ENCODE assay signal across 18 cellular contexts in the genomic region with DNA sequence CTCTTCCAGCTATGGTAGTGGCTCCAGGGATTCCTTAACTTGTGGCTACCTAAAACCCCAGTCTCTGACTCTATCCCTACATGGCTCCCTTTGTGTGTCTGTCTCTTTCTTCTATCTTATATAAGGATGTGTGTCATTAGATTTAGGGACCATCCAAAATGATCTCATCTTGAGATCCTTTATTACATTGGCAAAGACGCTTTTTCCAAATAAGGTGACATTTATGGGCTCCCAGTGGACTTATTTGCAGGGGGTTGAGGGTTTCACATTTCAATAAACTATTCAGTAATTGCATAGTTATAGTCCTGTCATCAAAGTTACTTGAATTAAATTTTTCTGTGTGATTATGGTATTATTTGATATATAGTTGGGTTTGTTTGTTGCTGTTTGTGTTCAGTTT. TPM values are rescaled to one million over a fixed set of nuclear protein-coding genes. Genes with fewer than 3 reads are reported as not detected.
A peak's percentile ranks its signal among the peaks of the same experiment; 100 is the strongest.
DNase-seq lines count a peak whose midpoint lies in the region; ATAC-seq and TF ChIP-seq lines count a peak whose summit lies in the region.
"Had no signal": no experiment of that assay in that cellular context is flagged by ENCODE, and none has a peak within 500 bp of the region (broad histone marks: within the 10 kb centered on the region; RNA-seq: fewer than 3 reads in every experiment).

No MANE protein-coding gene starts in this region.

- H3K4me3 Mint-ChIP-seq in activated naive CD8-positive, alpha-beta T cell: no peak overlapping the region
- H3K4me3 Mint-ChIP-seq in activated naive CD8-positive, alpha-beta T cell treated with anti-CD3 and anti-CD28 coated beads for 36 hours: no peak overlapping the region
- H3K4me3 Mint-ChIP-seq: CD14-positive monocyte; CD8-positive, alpha-beta T cell had no signal

- peak overlapping the region; percentile 84 for H3K4ac ChIP-seq in trophoblast cell (ENCODE audit: low read depth, low read length)

- no peak overlapping the region for H2AK5ac ChIP-seq in trophoblast cell (ENCODE audit: low read length)

- H2BK5ac ChIP-seq in trophoblast cell (ENCODE audit: low read depth, low read length, poor library complexity): no peak overlapping the region

- H3K79me1 ChIP-seq in trophoblast cell (ENCODE audit: low read length): no peaks in the 10 kb centered on the region

- H3K9me3 ChIP-seq in HEK293 (ENCODE audit: control insufficient read depth, insufficient read depth, low read depth, low read length) (no peaks in the 10 kb centered on the region), trophoblast cell (ENCODE audit: insufficient read depth, low read depth, low read length) (no peaks in the 10 kb centered on the region)
- H3K9me3 ChIP-seq: BE2C, Caco-2 had no signal

- H3K4me1 ChIP-seq in HEK293 (ENCODE audit: control insufficient read depth, insufficient read depth, low read length) (peaks cover 23% of the 10 kb centered on the region; the same call in 1 of the 2 replicates), trophoblast cell (ENCODE audit: control insufficient read depth in 1 of 2, insufficient read depth in 2 of 2, low read length in 2 of 2) (no peaks in the 10 kb centered on the region)
- H3K4me1 ChIP-seq: BE2C, BLaER1 had no signal

- no peaks in the 10 kb centered on the region for H3K27me3 Mint-ChIP-seq in activated naive CD8-positive, alpha-beta T cell
- H3K27me3 Mint-ChIP-seq in activated naive CD8-positive, alpha-beta T cell treated with anti-CD3 and anti-CD28 coated beads for 36 hours: no peaks in the 10 kb centered on the region
- H3K27me3 Mint-ChIP-seq: CD4-positive, CD25-positive, alpha-beta regulatory T cell had no signal

- H3K4me3 ChIP-seq in HEK293 (ENCODE audit: low read depth, low read length) (no peak overlapping the region), trophoblast cell (ENCODE audit: low read depth, low read length) (no peak overlapping the region), foreskin fibroblast (ENCODE audit: low read depth in 1 of 2, low read length in 2 of 2) (no peak overlapping the region)
- H3K4me3 ChIP-seq: BLaER1 had no signal

- H3K9ac ChIP-seq in trophoblast cell (ENCODE audit: low read length): no peak overlapping the region
- H3K9ac ChIP-seq: BLaER1 had no signal

- H2BK12ac ChIP-seq in trophoblast cell (ENCODE audit: low read length): no peak overlapping the region

- H3K36me3 ChIP-seq in HEK293 (ENCODE audit: control insufficient read depth in 2 of 2, insufficient read depth in 1 of 2, low read length in 2 of 2) (no peaks in the 10 kb centered on the region), trophoblast cell (ENCODE audit: control insufficient read depth in 1 of 2, insufficient read depth in 2 of 2, low read length in 2 of 2) (no peaks in the 10 kb centered on the region)
- H3K36me3 ChIP-seq: BE2C had no signal

- peaks cover 3% of the 10 kb centered on the region for H3K79me2 ChIP-seq in trophoblast cell (ENCODE audit: control insufficient read depth, insufficient read depth, low read length, poor library complexity)

- no peak for DNase-seq in activated naive CD8-positive, alpha-beta T cell treated with anti-CD3 and anti-CD28 coated beads for 36 hours
- no peak for DNase-seq in trophoblast cell
- no peak for DNase-seq in foreskin fibroblast
- DNase-seq: 8988T; ACHN; BE2C; C1 segment of cervical spinal cord; Caco-2; Calu3; CD4-positive, CD25-positive, alpha-beta regulatory T cell; CD8-positive, alpha-beta T cell; DMS79 treated with DMSO at 0.1 percent for 48 hours; GF-D8 had no signal

- no peaks in the 10 kb centered on the region for H3K9me3 Mint-ChIP-seq in activated naive CD8-positive, alpha-beta T cell (ENCODE audit: low read depth)
- peaks cover 5% of the 10 kb centered on the region for H3K9me3 Mint-ChIP-seq in activated naive CD8-positive, alpha-beta T cell treated with anti-CD3 and anti-CD28 coated beads for 36 hours
- H3K9me3 Mint-ChIP-seq: CD14-positive monocyte; CD4-positive, CD25-positive, alpha-beta regulatory T cell; CD8-positive, alpha-beta T cell had no signal

- no peak overlapping the region for H2AFZ ChIP-seq in trophoblast cell (ENCODE audit: insufficient read depth, low read length, poor library complexity)

- H3K27me3 ChIP-seq in trophoblast cell (ENCODE audit: insufficient read depth, low read length): no peaks in the 10 kb centered on the region
- H3K27me3 ChIP-seq: BE2C, BLaER1 had no signal

- no peak overlapping the region for H3K23ac ChIP-seq in trophoblast cell (ENCODE audit: low read length)

- no CpG with 5 or more reads among the region's 1 CpG for WGBS in trophoblast cell (ENCODE audit: extremely low coverage, insufficient coverage, insufficient read length)

- no peak overlapping the region for H4K91ac ChIP-seq in trophoblast cell (ENCODE audit: low read depth, low read length)

- TF ChIP-seq CTCF in HEK293 (tag by site-specific recombination; IDR thresholded peaks at IDR 0.05): no peak
- no peak for TF ChIP-seq CTCF in foreskin fibroblast (IDR thresholded peaks at IDR 0.05; ENCODE audit: low read depth, low read length)

- H3K4me2 ChIP-seq in trophoblast cell (ENCODE audit: low read length): no peak overlapping the region
- H3K4me2 ChIP-seq: BLaER1 had no signal

- no peak overlapping the region for H3K14ac ChIP-seq in trophoblast cell (ENCODE audit: low read length)

- H3K18ac ChIP-seq in trophoblast cell (ENCODE audit: low read length): no peak overlapping the region

- H3K27ac Mint-ChIP-seq in activated naive CD8-positive, alpha-beta T cell: peak overlapping the region; percentile 2
- H3K27ac Mint-ChIP-seq in activated naive CD8-positive, alpha-beta T cell treated with anti-CD3 and anti-CD28 coated beads for 36 hours: no peak overlapping the region
- H3K27ac Mint-ChIP-seq: CD8-positive, alpha-beta T cell had no signal

- peaks cover 3% of the 10 kb centered on the region for H3K36me3 Mint-ChIP-seq in activated naive CD8-positive, alpha-beta T cell
- peaks cover 14% of the 10 kb centered on the region for H3K36me3 Mint-ChIP-seq in activated naive CD8-positive, alpha-beta T cell treated with anti-CD3 and anti-CD28 coated beads for 36 hours

- H2BK120ac ChIP-seq in trophoblast cell (ENCODE audit: insufficient read depth, low read length, poor library complexity): no peak overlapping the region

- H3K4me1 Mint-ChIP-seq in activated naive CD8-positive, alpha-beta T cell (ENCODE audit: low read depth): peaks cover 86% of the 10 kb centered on the region
- H3K4me1 Mint-ChIP-seq in activated naive CD8-positive, alpha-beta T cell treated with anti-CD3 and anti-CD28 coated beads for 36 hours: peaks cover 55% of the 10 kb centered on the region

- H3K27ac ChIP-seq in HEK293 (ENCODE audit: extremely low read depth, low read depth, low read length) (no peak overlapping the region), trophoblast cell (ENCODE audit: low read depth, low read length) (no peak overlapping the region)
- H3K27ac ChIP-seq: BLaER1 had no signal

- POLR2A ChIA-PET in HEK293 (lab: Yijun Ruan, JAX): no interaction called here

- no peak overlapping the region for H4K12ac ChIP-seq in trophoblast cell (ENCODE audit: low read depth, low read length)

- no peak for ATAC-seq in HG03139 (IDR thresholded peaks at IDR 0.05; ENCODE audit: unreplicated experiment)
- ATAC-seq: CD8-positive, alpha-beta T cell had no signal

- no peak overlapping the region for H4K8ac ChIP-seq in trophoblast cell (ENCODE audit: low read depth, low read length)

- CTCF ChIA-PET in HEK293 (lab: Yijun Ruan, JAX): interaction anchor here (3.8 kb wide), 1 partner anchor 10 kb away, joined by 18 read pairs; no protein-coding TSS in a partner anchor

TF ChIP-seq in HEK293, 187 proteins besides CTCF, POLR2A, EP300 and RAD21 (continues in another document):
- TF ChIP-seq, protein P1, sequence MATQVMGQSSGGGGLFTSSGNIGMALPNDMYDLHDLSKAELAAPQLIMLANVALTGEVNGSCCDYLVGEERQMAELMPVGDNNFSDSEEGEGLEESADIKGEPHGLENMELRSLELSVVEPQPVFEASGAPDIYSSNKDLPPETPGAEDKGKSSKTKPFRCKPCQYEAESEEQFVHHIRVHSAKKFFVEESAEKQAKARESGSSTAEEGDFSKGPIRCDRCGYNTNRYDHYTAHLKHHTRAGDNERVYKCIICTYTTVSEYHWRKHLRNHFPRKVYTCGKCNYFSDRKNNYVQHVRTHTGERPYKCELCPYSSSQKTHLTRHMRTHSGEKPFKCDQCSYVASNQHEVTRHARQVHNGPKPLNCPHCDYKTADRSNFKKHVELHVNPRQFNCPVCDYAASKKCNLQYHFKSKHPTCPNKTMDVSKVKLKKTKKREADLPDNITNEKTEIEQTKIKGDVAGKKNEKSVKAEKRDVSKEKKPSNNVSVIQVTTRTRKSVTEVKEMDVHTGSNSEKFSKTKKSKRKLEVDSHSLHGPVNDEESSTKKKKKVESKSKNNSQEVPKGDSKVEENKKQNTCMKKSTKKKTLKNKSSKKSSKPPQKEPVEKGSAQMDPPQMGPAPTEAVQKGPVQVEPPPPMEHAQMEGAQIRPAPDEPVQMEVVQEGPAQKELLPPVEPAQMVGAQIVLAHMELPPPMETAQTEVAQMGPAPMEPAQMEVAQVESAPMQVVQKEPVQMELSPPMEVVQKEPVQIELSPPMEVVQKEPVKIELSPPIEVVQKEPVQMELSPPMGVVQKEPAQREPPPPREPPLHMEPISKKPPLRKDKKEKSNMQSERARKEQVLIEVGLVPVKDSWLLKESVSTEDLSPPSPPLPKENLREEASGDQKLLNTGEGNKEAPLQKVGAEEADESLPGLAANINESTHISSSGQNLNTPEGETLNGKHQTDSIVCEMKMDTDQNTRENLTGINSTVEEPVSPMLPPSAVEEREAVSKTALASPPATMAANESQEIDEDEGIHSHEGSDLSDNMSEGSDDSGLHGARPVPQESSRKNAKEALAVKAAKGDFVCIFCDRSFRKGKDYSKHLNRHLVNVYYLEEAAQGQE (tag by site-specific recombination; IDR thresholded peaks at IDR 0.05): no peak
- TF ChIP-seq ZNF391 (tag by site-specific recombination; IDR thresholded peaks at IDR 0.05; ENCODE audit: borderline replicate concordance, low read depth): no peak
- TF ChIP-seq ZNF768 (tag by site-specific recombination; IDR thresholded peaks at IDR 0.05): no peak
- no peak for TF ChIP-seq ZFP3 (tag by site-specific recombination; IDR thresholded peaks at IDR 0.05; ENCODE audit: low read depth)
- TF ChIP-seq ZNF677 (tag by site-specific recombination; IDR thresholded peaks at IDR 0.05): no peak
- no peak for TF ChIP-seq OVOL3 (tag by site-specific recombination; IDR thresholded peaks at IDR 0.05)
- TF ChIP-seq ZNF248 (tag by site-specific recombination; IDR thresholded peaks at IDR 0.05): no peak
- TF ChIP-seq ZNF529 (tag by site-specific recombination; IDR thresholded peaks at IDR 0.05; ENCODE audit: insufficient replicate concordance): no peak
- no peak for TF ChIP-seq ZNF132 (tag by site-specific recombination; IDR thresholded peaks at IDR 0.05; ENCODE audit: borderline replicate concordance)
- TF ChIP-seq ZNF157 (tag by site-specific recombination; IDR thresholded peaks at IDR 0.05): no peak
- no peak for TF ChIP-seq ZNF626 (tag by site-specific recombination; IDR thresholded peaks at IDR 0.05)
- no peak for TF ChIP-seq ZBTB21 (tag by site-specific recombination; IDR thresholded peaks at IDR 0.05)
- TF ChIP-seq ZNF416 (tag by site-specific recombination; IDR thresholded peaks at IDR 0.05): no peak

RNA-seq across cellular contexts. Expression of a gene that starts 59.2 kb away (rescaled TPM):
- 10 to 100 TPM; 39.8 to 42.1 TPM for total RNA-seq in activated naive CD8-positive, alpha-beta T cell treated with anti-CD3 and anti-CD28 coated beads for 36 hours
- 22.3 and 23.5 TPM in 2 replicates for polyA plus RNA-seq in trophoblast cell (2013)
